25 cellular contexts compared by ENCODE assay signal in the genomic region with DNA sequence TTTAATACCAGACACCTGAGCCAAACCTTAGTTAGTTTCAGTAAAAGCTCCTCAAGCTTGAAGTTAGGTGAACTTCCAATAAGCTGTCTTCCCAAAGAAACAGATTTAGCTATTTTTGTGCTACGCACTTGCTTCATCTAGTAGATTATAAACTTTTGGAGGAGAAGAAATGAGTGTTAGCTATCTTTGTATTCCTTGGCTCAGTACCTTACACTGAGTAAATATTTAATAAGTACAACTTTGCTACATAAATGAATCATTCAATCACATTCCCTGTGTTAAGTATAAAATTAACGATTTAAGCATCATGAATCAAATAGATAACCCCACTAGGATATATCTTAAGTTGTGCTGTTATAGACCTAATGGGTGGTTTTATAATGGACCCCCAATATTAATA.
DNase-seq lines count a peak whose midpoint lies in the region; ATAC-seq and TF ChIP-seq lines count a peak whose summit lies in the region.
"Had no signal": no experiment of that assay in that cellular context is flagged by ENCODE, and none has a peak within 500 bp of the region (broad histone marks: within the 10 kb centered on the region; RNA-seq: fewer than 3 reads in every experiment).

No MANE protein-coding gene starts in this region.

- no peak overlapping the region for H3K4me3 ChIP-seq in epithelial cell of proximal tubule (ENCODE audit: low read depth, low read length)
- H3K4me3 ChIP-seq: A549, BLaER1, GM12878 had no signal

- DNase-seq in activated naive CD8-positive, alpha-beta T cell treated with anti-CD3 and anti-CD28 coated beads, Interleukin-2, amount 50 U/mL, for 24 hours: no peak
- no peak for DNase-seq in activated naive CD8-positive, alpha-beta T cell treated with anti-CD3 and anti-CD28 coated beads for 36 hours
- peak; percentile 30 for DNase-seq in epithelial cell of proximal tubule (ENCODE audit: low read depth)
- peak; percentile 34 for DNase-seq in kidney tubule cell (ENCODE audit: low spot score)
- DNase-seq in renal cortical epithelial cell (ENCODE audit: low read depth): peak; percentile 59
- no peak for DNase-seq in NCI-H146 treated with DMSO at 0.1 percent for 48 hours (lab: John Stamatoyannopoulos, UW; ENCODE audit: unreplicated experiment)
- DNase-seq in epidermal melanocyte (ENCODE audit: insufficient read length, low spot score): no peak
- DNase-seq: BE2C; C1 segment of cervical spinal cord; CD4-positive, alpha-beta memory T cell; CD4-positive, CD25-positive, alpha-beta regulatory T cell; CD8-positive, alpha-beta memory T cell; COR-L47; DMS 273 treated with DMSO at 0.1 percent for 48 hours; DMS153; DMS53; DMS79; DND-41; EL; GDM1 had no signal

- H3K27ac Mint-ChIP-seq in activated naive CD8-positive, alpha-beta T cell treated with anti-CD3 and anti-CD28 coated beads, Interleukin-2, amount 50 U/mL, for 24 hours: peak overlapping the region; percentile 34
- no peak overlapping the region for H3K27ac Mint-ChIP-seq in activated naive CD8-positive, alpha-beta T cell treated with anti-CD3 and anti-CD28 coated beads for 36 hours
- H3K27ac Mint-ChIP-seq: CD14-positive monocyte; CD4-positive, CD25-positive, alpha-beta regulatory T cell; CD8-positive, alpha-beta memory T cell had no signal

- H3K4me1 Mint-ChIP-seq in activated naive CD8-positive, alpha-beta T cell treated with anti-CD3 and anti-CD28 coated beads, Interleukin-2, amount 50 U/mL, for 24 hours: peaks cover 33% of the 10 kb centered on the region
- peaks cover 21% of the 10 kb centered on the region for H3K4me1 Mint-ChIP-seq in activated naive CD8-positive, alpha-beta T cell treated with anti-CD3 and anti-CD28 coated beads for 36 hours
- H3K4me1 Mint-ChIP-seq: CD14-positive monocyte; CD4-positive, alpha-beta memory T cell; CD4-positive, CD25-positive, alpha-beta regulatory T cell had no signal

- peaks cover 21% of the 10 kb centered on the region for H3K9me3 Mint-ChIP-seq in activated naive CD8-positive, alpha-beta T cell treated with anti-CD3 and anti-CD28 coated beads, Interleukin-2, amount 50 U/mL, for 24 hours
- peaks cover 11% of the 10 kb centered on the region for H3K9me3 Mint-ChIP-seq in activated naive CD8-positive, alpha-beta T cell treated with anti-CD3 and anti-CD28 coated beads for 36 hours

- H3K27me3 Mint-ChIP-seq in activated naive CD8-positive, alpha-beta T cell treated with anti-CD3 and anti-CD28 coated beads, Interleukin-2, amount 50 U/mL, for 24 hours: peaks cover 2% of the 10 kb centered on the region
- no peaks in the 10 kb centered on the region for H3K27me3 Mint-ChIP-seq in activated naive CD8-positive, alpha-beta T cell treated with anti-CD3 and anti-CD28 coated beads for 36 hours
- H3K27me3 Mint-ChIP-seq: CD4-positive, CD25-positive, alpha-beta regulatory T cell had no signal

- peaks cover 17% of the 10 kb centered on the region for H3K36me3 Mint-ChIP-seq in activated naive CD8-positive, alpha-beta T cell treated with anti-CD3 and anti-CD28 coated beads, Interleukin-2, amount 50 U/mL, for 24 hours (ENCODE audit: low read depth)
- H3K36me3 Mint-ChIP-seq in activated naive CD8-positive, alpha-beta T cell treated with anti-CD3 and anti-CD28 coated beads for 36 hours: peaks cover 10% of the 10 kb centered on the region
- H3K36me3 Mint-ChIP-seq: CD4-positive, CD25-positive, alpha-beta regulatory T cell had no signal

- TF ChIP-seq CTCF in epithelial cell of proximal tubule (conservative IDR thresholded peaks at IDR 0.05; ENCODE audit: low read depth, low read length): no peak

- ATAC-seq in activated naive CD8-positive, alpha-beta T cell treated with anti-CD3 and anti-CD28 coated beads, Interleukin-2, amount 50 U/mL, for 24 hours: no peak
- ATAC-seq in GM19351 (IDR thresholded peaks at IDR 0.05; ENCODE audit: unreplicated experiment): no peak
- ATAC-seq: A549, GM12878 had no signal

- no peak overlapping the region for H3K4me3 Mint-ChIP-seq in activated naive CD8-positive, alpha-beta T cell treated with anti-CD3 and anti-CD28 coated beads, Interleukin-2, amount 50 U/mL, for 24 hours
- no peak overlapping the region for H3K4me3 Mint-ChIP-seq in activated naive CD8-positive, alpha-beta T cell treated with anti-CD3 and anti-CD28 coated beads for 36 hours
- H3K4me3 Mint-ChIP-seq: CD14-positive monocyte; CD4-positive, alpha-beta memory T cell; CD4-positive, CD25-positive, alpha-beta regulatory T cell; CD8-positive, alpha-beta memory T cell had no signal

Comparison
In these comparisons a context has a peak if more than half of its experiments do, and no peak if none do; other contexts are left out.
1. DNase-seq: peak in epithelial cell of proximal tubule (single experiment), kidney tubule cell (single experiment) and renal cortical epithelial cell (single experiment); none in activated naive CD8-positive, alpha-beta T cell treated with anti-CD3 and anti-CD28 coated beads, Interleukin-2, amount 50 U/mL, for 24 hours (single experiment), activated naive CD8-positive, alpha-beta T cell treated with anti-CD3 and anti-CD28 coated beads for 36 hours (single experiment), NCI-H146 treated with DMSO at 0.1 percent for 48 hours (single experiment) and epidermal melanocyte (single experiment).